27 cellular contexts compared by ENCODE assay signal in genomic region chr15:101470548-101471239, GRCh38. TPM values are rescaled to one million over a fixed set of nuclear protein-coding genes. Genes with fewer than 3 reads are reported as not detected.
DNase-seq lines count a peak whose midpoint lies in the region; ATAC-seq, FAIRE-seq and TF ChIP-seq lines count a peak whose summit lies in the region.
"Had no signal": no experiment of that assay in that cellular context is flagged by ENCODE, and none has a peak within 500 bp of the region (broad histone marks: within the 10 kb centered on the region; RNA-seq: fewer than 3 reads in every experiment).

No MANE protein-coding gene starts in this region.

- intact Hi-C loops in Right ventricle myocardium superior (cut with DNase I) = no loop called here
- intact Hi-C loops in cardiac septum (cut with DNase I) = no loop called here
- intact Hi-C loops in dorsolateral prefrontal cortex (cut with DNase I) = no loop called here
- intact Hi-C loops in HepG2 (cut with micrococcal nuclease; ENCODE audit: unreplicated experiment) = no loop called here
- intact Hi-C loops in spleen (cut with DNase I; ENCODE audit: low total_unique reads) = no loop called here

- TF ChIP-seq EP300 in HepG2 (IDR thresholded peaks at IDR 0.05; ENCODE audit: low read depth in 2 of 2, low read length in 2 of 2) = no peak
- no peak for TF ChIP-seq EP300 in HepG2 (CRISPR knock-in tag; IDR thresholded peaks at IDR 0.05; ENCODE audit: borderline replicate concordance)

- no peak for FAIRE-seq in HepG2 (lab: Jason Lieb, UNC)
- FAIRE-seq: A549, H1, kidney, small intestine had no signal

- in situ Hi-C loops in HepG2 (cut with HindIII; ENCODE audit: extremely low pct_ligation_motif_present, low pct_unique_long_range_greater_than_20kb) = no loop called here

- H3K36me3 ChIP-seq in HepG2 (replicated peaks in 1 of 2; ENCODE audit: control insufficient read depth in 1 of 2, insufficient read depth in 2 of 2, low read length in 2 of 2) = peaks cover 3 to 22% of the 10 kb centered on the region in 2 experiments; a peak in 4 of 5 replicates
- H3K36me3 ChIP-seq in spleen = no peaks in the 10 kb centered on the region
- H3K36me3 ChIP-seq: cardiac muscle cell, upper lobe of left lung had no signal

- DNase-seq in Right ventricle myocardium superior (no peak), cardiac septum (ENCODE audit: low spot score) (no peak), dorsolateral prefrontal cortex (peak in 1 of 10 donors; percentile 9), HepG2 (ENCODE audit: low spot score) (no peak), spleen (no peak)
- DNase-seq in stimulated activated CD4-positive, alpha-beta T cell treated with anti-CD3 and anti-CD28 coated beads, Interleukin-2, amount 100 ng/mL, for 48 hours = no peak
- DNase-seq: activated CD4-positive, alpha-beta T cell treated with anti-CD3 and anti-CD28 coated beads, Interleukin-2, amount 50 U/mL, for 1 hour; AML-193; aorta; CD8-positive, alpha-beta T cell; kidney; NCI-H1105; NCI-H2029; NK-92 treated with Interleukin-12 subunit alpha and Interleukin-12 subunit beta, amount 100 ng/mL, for 24 hours; occipital lobe; PC-9; SHP77; small intestine; stimulated activated CD4-positive, alpha-beta T cell treated with anti-CD3 and anti-CD28 coated beads, Interleukin-2, amount 100 ng/mL, for 24 hours; T1000; upper lobe of left lung had no signal

- H3K4me3 ChIP-seq in dorsolateral prefrontal cortex (peak overlapping the region in 53 of 59 donors; percentile 0 to 57 (median 28)), HepG2 (replicated peaks in 1 of 3; ENCODE audit: insufficient read depth in 1 of 3, low read depth in 2 of 3, low read length in 3 of 3) (no peak overlapping the region), spleen (peak overlapping the region in 1 of 8 donors; percentile 10)
- H3K4me3 ChIP-seq: A549, cardiac muscle cell, PC-9, upper lobe of left lung had no signal

- peaks cover 89% of the 10 kb centered on the region for H3K79me2 ChIP-seq in HepG2 (ENCODE audit: insufficient read depth, low read length)

- POLR2A ChIA-PET in HepG2 (lab: Yijun Ruan, JAX) = interaction anchor here (0.8 kb wide), 1 partner anchor 31 kb away, joined by 3 read pairs; no protein-coding TSS in a partner anchor

- no TSS peak for BruUV-seq in HepG2 (replicated peaks; lab: Mats Ljungman, UMichigan)

- TF ChIP-seq RAD21 in HepG2 (CRISPR knock-in tag; IDR thresholded peaks at IDR 0.05) = no peak

- ATAC-seq in Right ventricle myocardium superior (ENCODE audit: poor library complexity) (peak; percentile 6), HepG2 (no peak), HG03565 (IDR thresholded peaks at IDR 0.05; ENCODE audit: unreplicated experiment) (no peak), HG02798 (IDR thresholded peaks at IDR 0.05; ENCODE audit: poor library complexity, unreplicated experiment) (no peak)
- ATAC-seq: A549; activated naive CD4-positive, alpha-beta T cell treated with anti-CD3 and anti-CD28 coated beads, Interleukin-2, amount 50 U/mL, for 72 hours; CD8-positive, alpha-beta T cell had no signal

- no peak overlapping the region for H3K9ac ChIP-seq in HepG2 (ENCODE audit: insufficient read depth, low read depth, low read length)

- CTCF ChIA-PET in HepG2 (lab: Yijun Ruan, JAX; ENCODE audit: low intra/inter-chr PET ratio, low total read pairs) = no interaction called here

- H3K4me2 ChIP-seq in HepG2 (ENCODE audit: low read depth, low read length) = no peak overlapping the region
- H3K4me2 ChIP-seq: A549, PC-9 had no signal

- H3K4me1 ChIP-seq in HepG2 (ENCODE audit: insufficient read depth, low read length) (peaks cover 44% of the 10 kb centered on the region), spleen (peaks cover 0 to 26% (median 3%) of the 10 kb centered on the region in 6 donors)
- H3K4me1 ChIP-seq: A549, upper lobe of left lung had no signal

- H3K9me3 ChIP-seq in HepG2 (ENCODE audit: low read length) (no peaks in the 10 kb centered on the region), spleen (no peaks in the 10 kb centered on the region)
- H3K9me3 ChIP-seq: A549, upper lobe of left lung had no signal

- H4K20me1 ChIP-seq in HepG2 (ENCODE audit: insufficient read depth, low read length) = no peaks in the 10 kb centered on the region

- no peak for TF ChIP-seq CTCF in dorsolateral prefrontal cortex (IDR thresholded peaks at IDR 0.05 in 54 of 56, conservative IDR thresholded peaks at IDR 0.05 in 2 of 56; ENCODE audit: low read depth in 1 of 56, partially characterized antibody in 56 of 56)
- TF ChIP-seq CTCF in HepG2 (CRISPR knock-in tag; IDR thresholded peaks at IDR 0.05) = no peak
- no peak for TF ChIP-seq CTCF in spleen (IDR thresholded peaks at IDR 0.05 in 8 of 11, conservative IDR thresholded peaks at IDR 0.05 in 3 of 11)

- no peak for TF ChIP-seq POLR2A in HepG2 (IDR thresholded peaks at IDR 0.05; ENCODE audit: insufficient read depth in 1 of 2, low read depth in 2 of 2, low read length in 2 of 2)
- TF ChIP-seq POLR2A in spleen (IDR thresholded peaks at IDR 0.05) = no peak

- no peak overlapping the region for H2AFZ ChIP-seq in HepG2 (ENCODE audit: low read length)
- H2AFZ ChIP-seq: PC-9 had no signal

- no peaks in the 10 kb centered on the region for H3K27me3 ChIP-seq in dorsolateral prefrontal cortex
- no peaks in the 10 kb centered on the region for H3K27me3 ChIP-seq in HepG2 (ENCODE audit: control insufficient read depth in 1 of 2, insufficient read depth in 2 of 2, low read length in 2 of 2)
- H3K27me3 ChIP-seq in spleen (replicated peaks in 1 of 7) = peaks cover 0 to 22% (median 0%) of the 10 kb centered on the region in 7 donors
- H3K27me3 ChIP-seq: cardiac muscle cell, upper lobe of left lung had no signal

- WGBS in HepG2 (ENCODE audit: low lambda C conversion rate) = 86% methylated on average over 15 of the region's 15 CpGs
- WGBS in spleen, 5 donors = 70 to 83% (median 77%) methylated on average over 15 of the region's 15 CpGs

- H3K27ac ChIP-seq in dorsolateral prefrontal cortex (peak overlapping the region in 55 of 59 donors; percentile 24 to 92 (median 80)), HepG2 (ENCODE audit: extremely low read length, insufficient read depth, low read length) (peak overlapping the region; percentile 34), spleen (peak overlapping the region in 7 of 8 donors; percentile 7 to 74 (median 49))
- H3K27ac ChIP-seq: A549, cardiac muscle cell, PC-9, upper lobe of left lung had no signal

TF ChIP-seq in HepG2, 621 proteins besides CTCF, POLR2A, EP300 and RAD21 (continues in another document):
- TF ChIP-seq ZNF264 (CRISPR knock-in tag; IDR thresholded peaks at IDR 0.05) (no peak), ZMAT3 (CRISPR knock-in tag; conservative IDR thresholded peaks at IDR 0.05) (no peak), TEAD2 (CRISPR knock-in tag; IDR thresholded peaks at IDR 0.05) (no peak), ZNF772 (CRISPR knock-in tag; IDR thresholded peaks at IDR 0.05) (no peak), RBM22 (optimal IDR thresholded peaks at IDR 0.05; ENCODE audit: low read length) (peak; percentile 22), ZHX1 (CRISPR knock-in tag; IDR thresholded peaks at IDR 0.05; ENCODE audit: low read depth) (no peak), ZNF777 (CRISPR knock-in tag; IDR thresholded peaks at IDR 0.05) (no peak), GABPB1 (CRISPR knock-in tag; IDR thresholded peaks at IDR 0.05) (no peak)

RNA-seq across cellular contexts. Expression of gene PCSK6, which starts 18.8 kb away (rescaled TPM):
- total RNA-seq in Right ventricle myocardium superior (34.7 TPM), cardiac septum (10.6 TPM), dorsolateral prefrontal cortex (100 to 1,000 TPM in 22 of 120 experiments, 10 to 100 TPM in 98; 15.2 to 217 (median 52.8) TPM), HepG2 (2016; rRNA removed; fragmentation: Illumina TruSeq; extraction: Trizol) (42.5 and 56.5 TPM in 2 replicates), spleen (100 to 1,000 TPM; 167 to 403 (median 304) TPM)
- 71.9 and 81.0 TPM in 2 replicates for total RNA-seq in HepG2 (2016; cell fraction: cytosol; rRNA removed; fragmentation: Illumina TruSeq; extraction: Trizol; ENCODE audit: low read depth)
- total RNA-seq in HepG2 (2016; cell fraction: insoluble cytoplasmic fraction; rRNA removed; fragmentation: Illumina TruSeq; extraction: Trizol) = 34.4 and 55.2 TPM in 2 replicates
- total RNA-seq in HepG2 (2016; cell fraction: membrane; rRNA removed; fragmentation: Illumina TruSeq; extraction: Trizol) = 69.6 and 77.5 TPM in 2 replicates
- 66.0 and 74.7 TPM in 2 replicates for total RNA-seq in HepG2 (2016; cell fraction: nucleus; rRNA removed; fragmentation: Illumina TruSeq; extraction: Trizol)
- polyA plus RNA-seq in HepG2 (2011; rRNA removed) (155 and 208 TPM in 2 replicates), spleen (10 to 100 TPM in 2 of 3 donors, 1 to 10 TPM in 1; 10.0 to 39.8 (median 21.7) TPM)
- polyA plus RNA-seq in HepG2 (2011; cell fraction: cytosol; rRNA removed) = 113 and 150 TPM in 2 replicates
- polyA plus RNA-seq in HepG2 (2011; cell fraction: nucleus; rRNA removed) = 207 and 256 TPM in 2 replicates
- polyA plus RNA-seq in HepG2 (2012) = 61.3 and 94.3 TPM in 2 replicates
- polyA plus RNA-seq in HepG2 (2016; cell fraction: cytosol; fragmentation: Illumina TruSeq; extraction: Trizol; ENCODE audit: low read depth) = 28.0 and 30.8 TPM in 2 replicates
- polyA plus RNA-seq in HepG2 (2016; cell fraction: insoluble cytoplasmic fraction; fragmentation: Illumina TruSeq; extraction: Trizol; ENCODE audit: low read depth) = 34.4 and 44.9 TPM in 2 replicates
- polyA plus RNA-seq in HepG2 (2016; cell fraction: membrane; fragmentation: Illumina TruSeq; extraction: Trizol; ENCODE audit: low read depth) = 53.8 and 67.9 TPM in 2 replicates
- polyA plus RNA-seq in HepG2 (2016; cell fraction: nucleus; fragmentation: Illumina TruSeq; extraction: Trizol; ENCODE audit: insufficient read depth, low read depth) = 84.3 and 88.3 TPM in 2 replicates
- 65.0 and 447 TPM in 2 replicates for polyA minus RNA-seq in HepG2 (2011; rRNA and poly(A)+ RNA removed; ENCODE audit: low replicate concordance)
- polyA minus RNA-seq in HepG2 (2011; cell fraction: cytosol; rRNA and poly(A)+ RNA removed) = 126 and 149 TPM in 2 replicates
- polyA minus RNA-seq in HepG2 (2011; cell fraction: nucleus; rRNA and poly(A)+ RNA removed) = 126 and 142 TPM in 2 replicates

Comparison
In these comparisons a context has a peak if more than half of its experiments do, and no peak if none do; other contexts are left out.
1. H3K4me3 ChIP-seq: peak in dorsolateral prefrontal cortex (53 of 59); none in HepG2 (0 of 3).
2. Peak in every context shown above with its lines, with median percentiles within 50 percentile points of each other: H3K27ac ChIP-seq.